Comparison of ENCODE assay signal across 8 cellular contexts in the genomic region with DNA sequence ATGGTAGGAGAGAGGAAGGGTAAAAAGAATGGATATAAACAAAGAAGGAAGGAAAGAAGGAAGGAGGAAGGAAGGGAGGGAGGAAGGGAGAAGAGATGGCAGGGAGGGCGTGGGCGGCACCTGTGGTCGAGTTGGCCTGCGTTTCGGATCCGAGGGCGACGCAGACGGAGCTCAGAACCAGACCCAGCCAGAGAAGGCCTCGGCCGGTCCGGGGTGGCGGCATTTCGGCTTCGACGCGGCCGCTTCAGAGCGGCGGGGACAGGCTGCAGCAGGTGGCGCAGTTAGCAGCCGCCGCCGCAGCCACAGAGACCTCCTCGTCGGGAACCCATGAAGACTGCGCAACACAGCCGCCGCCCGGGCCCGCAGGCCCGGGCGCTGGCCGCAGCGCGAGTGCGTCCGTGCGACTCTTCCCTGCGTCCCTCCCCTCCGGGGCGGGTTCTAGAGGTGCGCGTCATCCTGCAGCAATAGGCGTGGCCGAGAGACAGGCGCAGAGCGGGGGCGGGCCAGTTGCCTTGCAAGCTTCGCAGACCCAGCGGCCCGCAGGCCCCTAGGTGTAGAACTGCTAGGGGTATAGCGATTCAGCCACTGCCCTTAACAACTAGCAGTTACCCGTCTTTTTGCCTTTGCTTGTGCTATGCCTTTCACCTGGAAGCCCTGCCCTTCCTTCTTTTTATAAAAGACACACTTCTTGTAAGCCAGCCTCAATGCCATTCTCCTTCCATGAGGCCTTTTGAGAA. TPM values are rescaled to one million over a fixed set of nuclear protein-coding genes. Genes with fewer than 3 reads are reported as not detected.
DNase-seq lines count a peak whose midpoint lies in the region; ATAC-seq and TF ChIP-seq lines count a peak whose summit lies in the region.

A gene with protein sequence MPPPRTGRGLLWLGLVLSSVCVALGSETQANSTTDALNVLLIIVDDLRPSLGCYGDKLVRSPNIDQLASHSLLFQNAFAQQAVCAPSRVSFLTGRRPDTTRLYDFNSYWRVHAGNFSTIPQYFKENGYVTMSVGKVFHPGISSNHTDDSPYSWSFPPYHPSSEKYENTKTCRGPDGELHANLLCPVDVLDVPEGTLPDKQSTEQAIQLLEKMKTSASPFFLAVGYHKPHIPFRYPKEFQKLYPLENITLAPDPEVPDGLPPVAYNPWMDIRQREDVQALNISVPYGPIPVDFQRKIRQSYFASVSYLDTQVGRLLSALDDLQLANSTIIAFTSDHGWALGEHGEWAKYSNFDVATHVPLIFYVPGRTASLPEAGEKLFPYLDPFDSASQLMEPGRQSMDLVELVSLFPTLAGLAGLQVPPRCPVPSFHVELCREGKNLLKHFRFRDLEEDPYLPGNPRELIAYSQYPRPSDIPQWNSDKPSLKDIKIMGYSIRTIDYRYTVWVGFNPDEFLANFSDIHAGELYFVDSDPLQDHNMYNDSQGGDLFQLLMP (minus strand): TSS at position 392 of the 737 bp plus-strand sequence. CDS start 169 bp downstream, at position 223.

- H3K9ac ChIP-seq in mucosa of stomach (ENCODE audit: low read length), result peak within 1 kb of the TSS; percentile 84

- no peak for TF ChIP-seq CTCF in PC-9 (conservative IDR thresholded peaks at IDR 0.05)

- H3K27ac Mint-ChIP-seq in activated T-cell treated with anti-CD3 and anti-CD28 coated beads, Interleukin-2, amount 50 U/mL, for 24 hours, result peak within 1 kb of the TSS; percentile 84

- no peak for TF ChIP-seq EP300 in Ishikawa (IDR thresholded peaks at IDR 0.05; ENCODE audit: borderline replicate concordance)

- intact Hi-C loops in PC-9 (cut with micrococcal nuclease; ENCODE audit: unreplicated experiment), result loop anchor here (1.0 kb wide), 1 partner anchor 34 kb away; no protein-coding TSS in a partner anchor

- H3F3A ChIP-seq in PC-9 (ENCODE audit: insufficient read depth, low read depth), result peaks cover 26% of the 10 kb centered on the region; the same call in 1 of the 2 replicates

- no TSS peak for BruUV-seq in PC-9 (replicated peaks; lab: Mats Ljungman, UMichigan)

- H3K27me3 Mint-ChIP-seq in activated T-cell treated with anti-CD3 and anti-CD28 coated beads, Interleukin-2, amount 50 U/mL, for 24 hours, result peaks cover 14% of the 10 kb centered on the region

- TF ChIP-seq POLR2A in erythroblast (IDR thresholded peaks at IDR 0.05; ENCODE audit: low read length), result peak; percentile 89

- H3K9me3 ChIP-seq in PC-9 (ENCODE audit: insufficient read depth, low read depth), result no peaks in the 10 kb centered on the region
- H3K9me3 ChIP-seq in mucosa of stomach (ENCODE audit: control insufficient read depth, low read length), result no peaks in the 10 kb centered on the region

- H3K4me2 ChIP-seq in PC-9, result peak within 1 kb of the TSS; percentile 93

- no peaks in the 10 kb centered on the region for H3K27me3 ChIP-seq in PC-9 (ENCODE audit: insufficient read depth, low read depth)
- peaks cover 12% of the 10 kb centered on the region for H3K27me3 ChIP-seq in mucosa of stomach (ENCODE audit: control insufficient read depth, insufficient read depth, low read length)

- H3K9me2 ChIP-seq in PC-9 (ENCODE audit: insufficient read depth), result no peaks in the 10 kb centered on the region

- H3K36me3 ChIP-seq in PC-9 (ENCODE audit: low read depth) (peaks cover 10% of the 10 kb centered on the region; the same call in 1 of the 2 replicates), mucosa of stomach (ENCODE audit: control insufficient read depth, insufficient read depth, low read length) (no peaks in the 10 kb centered on the region)

- no peaks in the 10 kb centered on the region for H4K20me1 ChIP-seq in PC-9 (ENCODE audit: insufficient read depth)

- peaks cover 36% of the 10 kb centered on the region for H3K4me1 Mint-ChIP-seq in activated T-cell treated with anti-CD3 and anti-CD28 coated beads, Interleukin-2, amount 50 U/mL, for 24 hours (ENCODE audit: low read depth)

- H3K4me3 Mint-ChIP-seq in activated T-cell treated with anti-CD3 and anti-CD28 coated beads, Interleukin-2, amount 50 U/mL, for 24 hours, result peak within 1 kb of the TSS; percentile 76

- H3K4me1 ChIP-seq in PC-9 (replicated peaks; ENCODE audit: insufficient read depth) (peaks cover 36% of the 10 kb centered on the region), mucosa of stomach (ENCODE audit: control insufficient read depth, insufficient read depth, low read length) (peaks cover 11% of the 10 kb centered on the region)

- H3K79me2 ChIP-seq in PC-9 (ENCODE audit: low read depth), result peaks cover 25% of the 10 kb centered on the region

- H3K27ac ChIP-seq in PC-9, result peak within 1 kb of the TSS; percentile 69

- no peaks in the 10 kb centered on the region for H3K9me3 Mint-ChIP-seq in activated T-cell treated with anti-CD3 and anti-CD28 coated beads, Interleukin-2, amount 50 U/mL, for 24 hours

- no peak for TF ChIP-seq RAD21 in Ishikawa (IDR thresholded peaks at IDR 0.05; ENCODE audit: low read depth)

- H2AFZ ChIP-seq in PC-9, result peak within 1 kb of the TSS; percentile 69; the same call in 1 of the 2 replicates

- H3K36me3 Mint-ChIP-seq in activated T-cell treated with anti-CD3 and anti-CD28 coated beads, Interleukin-2, amount 50 U/mL, for 24 hours (ENCODE audit: low read depth), result peaks cover 28% of the 10 kb centered on the region

- H3K4me3 ChIP-seq in PC-9 (peak within 1 kb of the TSS; percentile 72), mucosa of stomach (ENCODE audit: low read length) (peak within 1 kb of the TSS; percentile 19)

- POLR2A ChIA-PET in PC-9 (lab: Charles Lee; ENCODE audit: unreplicated experiment), result interaction anchor here (0.6 to 2.5 kb wide), 4 partner anchors 13 to 433 kb away, joined by 4 to 104 read pairs (median 6); partner anchors contain the start of genes EOLA1 and EOLA2

- DNase-seq in DMS153 treated with DMSO at 0.1 percent for 48 hours (lab: John Stamatoyannopoulos, UW; ENCODE audit: unreplicated experiment) (peak; percentile 84), PC-9 (peak; percentile 91 to 93), erythroblast (lab: John Stamatoyannopoulos, UW) (peak; percentile 89 to 91)
- DNase-seq in activated T-cell treated with anti-CD3 and anti-CD28 coated beads, Interleukin-2, amount 50 U/mL, for 24 hours, result peak; percentile 86
- peak; percentile 87 for DNase-seq in stimulated activated CD8-positive, alpha-beta memory T cell treated with anti-CD3 and anti-CD28 coated beads, Interleukin-4, amount 100 ng/mL, for 48 hours

- ATAC-seq in GM21576 (IDR thresholded peaks at IDR 0.05; ENCODE audit: unreplicated experiment), result peak; percentile 72

- CTCF ChIA-PET in PC-9 (lab: Charles Lee), result interaction anchor here (1.0 kb wide), 1 partner anchor 34 kb away, joined by 3 read pairs; no protein-coding TSS in a partner anchor

TF ChIP-seq in Ishikawa, 13 proteins besides CTCF, POLR2A, EP300 and RAD21:
- no peak for TF ChIP-seq NFIC (IDR thresholded peaks at IDR 0.05)
- 0 out of 2 replicates have a peak, but pooled peaks have one; percentile 42 for TF ChIP-seq MAX (IDR thresholded peaks at IDR 0.05)
- TF ChIP-seq EGR1 (IDR thresholded peaks at IDR 0.05), result peak; percentile 78
TF ChIP-seq in Ishikawa: peak in this region for 2.

RNA-seq across cellular contexts. Expression of the gene that starts here (rescaled TPM):
- 169 and 214 TPM in 2 replicates for total RNA-seq in PC-9 (2021)

Comparison
In these comparisons a context has a peak if more than half of its experiments do, and no peak if none do; other contexts are left out.
1. Peak in every context shown above with its lines: DNase-seq, ATAC-seq, H3K4me3 ChIP-seq and H3K27ac ChIP-seq.